In genomic region chr12:43988838-43989560, GRCh38 we compare ENCODE assay signal across 9 cellular contexts.
A peak's percentile ranks its signal among the peaks of the same experiment; 100 is the strongest.
DNase-seq lines count a peak whose midpoint lies in the region; ATAC-seq and TF ChIP-seq lines count a peak whose summit lies in the region.
"Had no signal": no experiment of that assay in that cellular context is flagged by ENCODE, and none has a peak within 500 bp of the region (broad histone marks: within the 10 kb centered on the region; RNA-seq: fewer than 3 reads in every experiment).

No MANE protein-coding gene starts in this region.

- no peak overlapping the region for H3K4me3 ChIP-seq in epithelial cell of esophagus (ENCODE audit: low read length)

- TF ChIP-seq CTCF in epithelial cell of esophagus (IDR thresholded peaks at IDR 0.05; ENCODE audit: insufficient read depth, low read depth, low read length, missing control alignments): no peak

- ATAC-seq in GM18858 (IDR thresholded peaks at IDR 0.05; ENCODE audit: unreplicated experiment) (peak; percentile 98), GM21529 (IDR thresholded peaks at IDR 0.05; ENCODE audit: unreplicated experiment) (peak; percentile 99), HG03280 (IDR thresholded peaks at IDR 0.05; ENCODE audit: unreplicated experiment) (peak; percentile 90), Right ventricle myocardium superior (ENCODE audit: poor library complexity) (no peak)

- DNase-seq in epithelial cell of esophagus (ENCODE audit: low read depth) (peak; percentile 72), NCI-H1417 treated with DMSO at 0.1 percent for 48 hours (lab: John Stamatoyannopoulos, UW) (no peak), hippocampal formation (lab: John Stamatoyannopoulos, UW) (no peak), head of caudate nucleus (no peak), Right ventricle myocardium superior (no peak)
- DNase-seq: NCI-H1092 treated with DMSO at 0.1 percent for 48 hours had no signal

- intact Hi-C loops in head of caudate nucleus (cut with DNase I): no loop called here
- intact Hi-C loops in Right ventricle myocardium superior (cut with DNase I): no loop called here
